In the genomic region with DNA sequence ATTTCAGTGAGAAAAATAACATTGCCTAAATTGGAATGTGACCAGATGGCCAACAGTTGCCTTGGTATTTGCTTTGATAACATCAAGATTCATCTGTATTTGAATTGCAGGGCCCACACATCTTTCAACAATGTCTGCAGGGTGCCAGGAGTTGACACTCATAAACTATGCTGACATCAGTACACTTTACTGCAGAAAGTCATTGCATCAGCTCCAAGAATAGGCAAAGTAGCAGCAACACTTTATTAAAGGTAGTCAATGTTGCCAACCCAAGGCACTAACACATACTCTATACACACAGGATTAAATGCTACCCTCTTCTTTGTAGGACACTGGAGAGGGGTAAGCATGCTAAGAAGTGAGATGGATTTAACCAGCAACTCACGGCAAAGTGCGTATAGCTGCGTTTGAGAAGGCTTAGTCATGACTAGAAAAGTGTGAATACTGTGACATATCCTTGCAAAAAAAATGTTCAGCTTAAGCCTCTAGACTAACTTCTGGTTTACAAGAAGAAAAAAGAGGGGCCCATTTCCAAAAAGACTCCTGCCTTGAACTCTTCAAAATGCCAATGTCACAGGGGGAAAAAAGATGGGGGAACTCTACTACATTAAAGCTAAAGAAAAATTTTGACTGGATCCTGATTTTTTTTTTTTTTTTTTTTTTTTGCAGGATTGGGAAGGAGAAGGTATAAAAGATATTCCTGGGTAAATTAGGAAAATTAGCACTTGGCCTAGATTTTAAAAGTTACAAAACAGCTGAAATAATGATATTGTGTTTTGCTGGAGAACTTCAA, we compare ENCODE assay signal across 10 cellular contexts. TPM values are rescaled to one million over a fixed set of nuclear protein-coding genes. Genes with fewer than 3 reads are reported as not detected.
DNase-seq lines count a peak whose midpoint lies in the region; ATAC-seq, FAIRE-seq and TF ChIP-seq lines count a peak whose summit lies in the region.
"Had no signal": no experiment of that assay in that cellular context is flagged by ENCODE, and none has a peak within 500 bp of the region (broad histone marks: within the 10 kb centered on the region; RNA-seq: fewer than 3 reads in every experiment).

No MANE protein-coding gene starts in this region.

- H3K23ac ChIP-seq in H9 (ENCODE audit: insufficient read length, low read depth, low read length) = no peak overlapping the region

- ATAC-seq in activated CD8-positive, alpha-beta T cell treated with anti-CD3 and anti-CD28 coated beads, Interleukin-2, amount 10 ng/mL, durations not matched to agents 7 days and 5 days = no peak
- ATAC-seq in GM19463 (IDR thresholded peaks at IDR 0.05; ENCODE audit: unreplicated experiment) (no peak), HG03139 (IDR thresholded peaks at IDR 0.05; ENCODE audit: unreplicated experiment) (no peak)
- ATAC-seq: right cardiac atrium had no signal

- H2BK12ac ChIP-seq in H9 (ENCODE audit: insufficient read length, low read depth, low read length) = no peak overlapping the region

- no peak overlapping the region for H2BK20ac ChIP-seq in H9 (ENCODE audit: low read depth, low read length, poor library complexity, severe bottlenecking)

- H3K36me3 Mint-ChIP-seq in H9 (ENCODE audit: insufficient read depth in 1 of 3, low read depth in 3 of 3) (peaks cover 0 to 6% (median 2%) of the 10 kb centered on the region in 3 experiments; a peak in 3 of 7 replicates), immature natural killer cell (no peaks in the 10 kb centered on the region)
- H3K36me3 Mint-ChIP-seq in activated CD8-positive, alpha-beta T cell treated with anti-CD3 and anti-CD28 coated beads, Interleukin-2, amount 10 ng/mL, durations not matched to agents 7 days and 5 days (ENCODE audit: low read depth) = peaks cover 10% of the 10 kb centered on the region

- no peak overlapping the region for H3K4me3 ChIP-seq in testis

- H3K27me3 Mint-ChIP-seq in H9 (ENCODE audit: low read depth) (no peaks in the 10 kb centered on the region), immature natural killer cell (ENCODE audit: low read depth in 3 of 3) (peaks cover 7 to 24% (median 11%) of the 10 kb centered on the region in 3 donors)
- no peaks in the 10 kb centered on the region for H3K27me3 Mint-ChIP-seq in activated CD8-positive, alpha-beta T cell treated with anti-CD3 and anti-CD28 coated beads, Interleukin-2, amount 10 ng/mL, durations not matched to agents 7 days and 5 days (ENCODE audit: low read depth)

- H3K56ac ChIP-seq in H9 (ENCODE audit: insufficient read length, low read depth, low read length) = no peak overlapping the region

- H2BK5ac ChIP-seq in H9 (ENCODE audit: insufficient read length, low read length) = no peak overlapping the region

- H4K91ac ChIP-seq in H9 (ENCODE audit: insufficient read length, low read depth, low read length) = no peak overlapping the region

- no peaks in the 10 kb centered on the region for H4K20me1 ChIP-seq in H9 (ENCODE audit: control insufficient read depth, insufficient read depth, insufficient read length)

- no peak overlapping the region for H3K4ac ChIP-seq in H9 (ENCODE audit: low read depth, low read length)

- intact Hi-C loops in testis (cut with DNase I; ENCODE audit: low total_unique reads) = no loop called here

- peak overlapping the region in 1 of 2 experiments; percentile 98; a peak in 2 of 5 replicates for H3K4me3 Mint-ChIP-seq in H9
- peak overlapping the region; percentile 20 for H3K4me3 Mint-ChIP-seq in activated CD8-positive, alpha-beta T cell treated with anti-CD3 and anti-CD28 coated beads, Interleukin-2, amount 10 ng/mL, durations not matched to agents 7 days and 5 days
- H3K4me3 Mint-ChIP-seq in immature natural killer cell = peak overlapping the region in 2 of 5 donors; percentile 99 to 100

- H3K9me3 Mint-ChIP-seq in H9 (no peaks in the 10 kb centered on the region; a peak in 1 of 5 replicates), immature natural killer cell (no peaks in the 10 kb centered on the region)
- no peaks in the 10 kb centered on the region for H3K9me3 Mint-ChIP-seq in activated CD8-positive, alpha-beta T cell treated with anti-CD3 and anti-CD28 coated beads, Interleukin-2, amount 10 ng/mL, durations not matched to agents 7 days and 5 days (ENCODE audit: insufficient read depth)

- no peaks in the 10 kb centered on the region for H3K36me3 ChIP-seq in testis (ENCODE audit: low read depth, missing control alignments)

- TF ChIP-seq CTCF in H9 (conservative IDR thresholded peaks at IDR 0.05) = no peak
- no peak for TF ChIP-seq CTCF in testis (IDR thresholded peaks at IDR 0.05)

- H3K23me2 ChIP-seq in H9 (ENCODE audit: insufficient read length, low read depth, low read length, poor library complexity, severe bottlenecking) = no peaks in the 10 kb centered on the region

- H3K4me2 ChIP-seq in H9 (ENCODE audit: insufficient read depth, insufficient read length, low read length) = no peak overlapping the region

- no CpG with 5 or more reads among the region's 3 CpGs for WGBS in H9 (ENCODE audit: extremely low coverage, insufficient read length, low lambda C conversion rate)
- WGBS in testis, 2 donors = 67 to 70% methylated on average over 3 of the region's 3 CpGs

- peaks cover 4% of the 10 kb centered on the region; the same call in 1 of the 2 replicates for H3K4me1 ChIP-seq in H9 (ENCODE audit: insufficient read depth, low read length)
- H3K4me1 ChIP-seq in testis = peaks cover 4% of the 10 kb centered on the region

- no peak overlapping the region for H4K8ac ChIP-seq in H9 (replicated peaks; ENCODE audit: insufficient read length, low read depth, low read length)

- TF ChIP-seq POLR2A in testis (IDR thresholded peaks at IDR 0.05) = no peak

- in situ Hi-C loops in ACHN (cut with HindIII; ENCODE audit: low pct_ligation_motif_present, low pct_unique_long_range_greater_than_20kb, low sequenced_read_pairs) = no loop called here

- H3K9me3 ChIP-seq in H9 (ENCODE audit: control insufficient read depth, low read depth, low read length) (no peaks in the 10 kb centered on the region), testis (no peaks in the 10 kb centered on the region)

- peak overlapping the region in 2 of 3 experiments; percentile 16 to 74; a peak in 2 of 7 replicates for H3K27ac Mint-ChIP-seq in H9
- no peak overlapping the region for H3K27ac Mint-ChIP-seq in activated CD8-positive, alpha-beta T cell treated with anti-CD3 and anti-CD28 coated beads, Interleukin-2, amount 10 ng/mL, durations not matched to agents 7 days and 5 days
- H3K27ac Mint-ChIP-seq in immature natural killer cell = peak overlapping the region; percentile 12 to 100 (median 89)

- CTCF ChIA-PET in activated CD8-positive, alpha-beta T cell treated with anti-CD3 and anti-CD28 coated beads, Interleukin-2, amount 10 ng/mL, durations not matched to agents 7 days and 5 days (lab: Charles Lee) = interaction anchor here (0.8 to 2.2 kb wide), 8 partner anchors 13 to 290 kb away, joined by 3 to 10 read pairs (median 4); no protein-coding TSS in a partner anchor

- H3K4me1 Mint-ChIP-seq in H9 = peaks cover 21 to 26% of the 10 kb centered on the region in 2 experiments
- peaks cover 25% of the 10 kb centered on the region for H3K4me1 Mint-ChIP-seq in activated CD8-positive, alpha-beta T cell treated with anti-CD3 and anti-CD28 coated beads, Interleukin-2, amount 10 ng/mL, durations not matched to agents 7 days and 5 days (ENCODE audit: low read depth)
- H3K4me1 Mint-ChIP-seq in immature natural killer cell = peaks cover 21 to 35% of the 10 kb centered on the region in 2 donors

- DNase-seq in ACHN (peak; percentile 80), H9 (no peak), immature natural killer cell (no peak), GM19239 (ENCODE audit: insufficient read length, low spot score) (no peak), testis (no peak)
- DNase-seq in activated CD8-positive, alpha-beta T cell treated with anti-CD3 and anti-CD28 coated beads, Interleukin-2, amount 10 ng/mL, durations not matched to agents 7 days and 5 days = no peak
- DNase-seq: Calu3, right cardiac atrium had no signal

- no peak overlapping the region for H2AFZ ChIP-seq in H9 (ENCODE audit: low read length)

- H2BK15ac ChIP-seq in H9 (ENCODE audit: low read depth, low read length) = no peak overlapping the region

- no peak overlapping the region for H3K14ac ChIP-seq in H9 (ENCODE audit: insufficient read depth, low read length)

- peaks cover 3% of the 10 kb centered on the region; the same call in 1 of the 2 replicates for H3K79me2 ChIP-seq in H9 (ENCODE audit: insufficient read depth, low read length)

- no peak for FAIRE-seq in GM19239 (lab: Jason Lieb, UNC)

- H3T11ph ChIP-seq in H9 (ENCODE audit: low read length) = no peak overlapping the region

- H3K9ac ChIP-seq in H9 (ENCODE audit: extremely low read depth, insufficient read length, low read length) = no peak overlapping the region

- no peak overlapping the region for H4K5ac ChIP-seq in H9 (ENCODE audit: insufficient read length, low read depth, low read length)

- H2AK5ac ChIP-seq in H9 (ENCODE audit: insufficient read length, low read length) = no peak overlapping the region

- POLR2A ChIA-PET in activated CD8-positive, alpha-beta T cell treated with anti-CD3 and anti-CD28 coated beads, Interleukin-2, amount 10 ng/mL, durations not matched to agents 7 days and 5 days (lab: Charles Lee) = interaction anchor here (0.5 to 2.2 kb wide), 2 partner anchors 14 to 347 kb away, joined by 3 to 12 read pairs; no protein-coding TSS in a partner anchor

- no peak overlapping the region for H2BK120ac ChIP-seq in H9 (ENCODE audit: low read depth, low read length, poor library complexity, severe bottlenecking)

- H3K27ac ChIP-seq in H9 (ENCODE audit: insufficient read length, low read depth, low read length) = peak overlapping the region; percentile 16
- H3K27ac ChIP-seq in testis = no peak overlapping the region

- H3K79me1 ChIP-seq in H9 (ENCODE audit: insufficient read depth, low read depth, low read length, poor library complexity, severe bottlenecking) = no peaks in the 10 kb centered on the region

- no peak overlapping the region for H3K18ac ChIP-seq in H9 (ENCODE audit: insufficient read length, low read depth, low read length)

- H3K27me3 ChIP-seq in H9 (ENCODE audit: insufficient read depth, low read length) = no peaks in the 10 kb centered on the region
- H3K27me3 ChIP-seq in testis = no peaks in the 10 kb centered on the region

RNA-seq across cellular contexts. Expression of gene BBIP1, which starts 2.2 kb away (rescaled TPM):
- total RNA-seq in H9 (2021) (18.8 and 22.3 TPM in 2 replicates), testis (10 to 100 TPM; 41.8 to 57.7 TPM)
- 10 to 100 TPM; 20.7 to 21.1 TPM for total RNA-seq in activated CD8-positive, alpha-beta T cell treated with anti-CD3 and anti-CD28 coated beads, Interleukin-2, amount 10 ng/mL, durations not matched to agents 7 days and 5 days
- polyA plus RNA-seq in immature natural killer cell (10 to 100 TPM; 17.0 to 26.8 (median 18.3) TPM), testis (ENCODE audit: insufficient read depth, low read depth, low replicate concordance) (202 TPM)

RNA-seq across cellular contexts. Expression of gene SHOC2, which starts 2.7 kb away (rescaled TPM):
- total RNA-seq in H9 (2021) = 23.5 and 23.7 TPM in 2 replicates
- total RNA-seq in activated CD8-positive, alpha-beta T cell treated with anti-CD3 and anti-CD28 coated beads, Interleukin-2, amount 10 ng/mL, durations not matched to agents 7 days and 5 days = 10 to 100 TPM; 40.0 to 43.2 TPM
- polyA plus RNA-seq in immature natural killer cell = 10 to 100 TPM; 52.6 to 68.8 (median 52.8) TPM
- 100 to 1,000 TPM in 1 of 2 donors, 10 to 100 TPM in 1; 91.1 to 104 TPM for total RNA-seq in testis
- polyA plus RNA-seq in testis (ENCODE audit: insufficient read depth, low read depth, low replicate concordance) = 61.5 TPM

RNA-seq across cellular contexts. Expression of gene PDCD4, which starts 45.0 kb away (rescaled TPM):
- total RNA-seq in H9 (2021) = 22.6 and 29.3 TPM in 2 replicates
- total RNA-seq in activated CD8-positive, alpha-beta T cell treated with anti-CD3 and anti-CD28 coated beads, Interleukin-2, amount 10 ng/mL, durations not matched to agents 7 days and 5 days = 10 to 100 TPM; 97.1 to 98.4 TPM
- 100 to 1,000 TPM; 212 to 318 (median 231) TPM for polyA plus RNA-seq in immature natural killer cell
- 10 to 100 TPM; 64.0 to 71.1 TPM for total RNA-seq in testis
- polyA plus RNA-seq in testis (ENCODE audit: insufficient read depth, low read depth, low replicate concordance) = 124 TPM
